Comparison of ENCODE assay signal across 10 cellular contexts in genomic region chr6:137872071-137872470, GRCh38. TPM values are rescaled to one million over a fixed set of nuclear protein-coding genes. Genes with fewer than 3 reads are reported as not detected.
DNase-seq lines count a peak whose midpoint lies in the region; ATAC-seq, FAIRE-seq and TF ChIP-seq lines count a peak whose summit lies in the region.
"Had no signal": no experiment of that assay in that cellular context is flagged by ENCODE, and none has a peak within 500 bp of the region (broad histone marks: within the 10 kb centered on the region; RNA-seq: fewer than 3 reads in every experiment).

No MANE protein-coding gene starts in this region.

- no peak for DNase-seq in GM12878 (ENCODE audit: low read depth, low spot score)
- DNase-seq in mesenchymal stem cell: no peak
- no peak for DNase-seq in dorsolateral prefrontal cortex
- DNase-seq in stimulated activated CD4-positive, alpha-beta T cell treated with anti-CD3 and anti-CD28 coated beads, Interleukin-2, amount 100 ng/mL, for 24 hours: no peak
- DNase-seq: DMS79 treated with DMSO at 0.1 percent for 48 hours; effector CD4-positive, alpha-beta T cell had no signal

- H3K4me1 ChIP-seq in ACC112 (ENCODE audit: control insufficient read depth, insufficient read depth, low read length, unreplicated experiment): peaks cover 37% of the 10 kb centered on the region
- no peaks in the 10 kb centered on the region for H3K4me1 ChIP-seq in GM12878 (ENCODE audit: control insufficient read depth, insufficient read depth, low read length)
- H3K4me1 ChIP-seq in mesenchymal stem cell (ENCODE audit: control insufficient read depth, insufficient read depth, low read depth, low read length): peaks cover 7% of the 10 kb centered on the region

- BruUV-seq in GM12878 (replicated peaks; lab: Mats Ljungman, UMichigan): no TSS peak

- SMC1A ChIA-PET in GM12878 (lab: Charles Lee; ENCODE audit: uncharacterized antibody, unreplicated experiment): interaction anchor here (0.7 to 30.6 kb wide), 20 partner anchors 9 to 211 kb away, joined by 3 to 1237 read pairs (median 16); no protein-coding TSS in a partner anchor

- intact Hi-C loops in GM12878 (cut with micrococcal nuclease; ENCODE audit: unreplicated experiment) (loop anchor here (5.0 kb wide), 1 partner anchor 55 kb away; no protein-coding TSS in a partner anchor), dorsolateral prefrontal cortex (cut with DNase I) (no loop called here)

- H3K9me3 ChIP-seq in GM12878 (replicated peaks; ENCODE audit: control insufficient read depth, insufficient read depth, low read length) (no peaks in the 10 kb centered on the region), mesenchymal stem cell (ENCODE audit: control insufficient read depth, low read length) (no peaks in the 10 kb centered on the region)

- H2BK12ac ChIP-seq in mesenchymal stem cell (ENCODE audit: low read length in 2 of 2): no peak overlapping the region

- no peak for TF ChIP-seq RAD21 in GM12878 (IDR thresholded peaks at IDR 0.05; ENCODE audit: insufficient read depth, low read depth, low read length)

- no peak for FAIRE-seq in GM12878 (lab: Jason Lieb, UNC)

- H3K4me3 ChIP-seq in ACC112 (ENCODE audit: low read depth, low read length): peak overlapping the region; percentile 95
- H3K4me3 ChIP-seq in GM12878: peak overlapping the region; percentile 99
- peak overlapping the region in 1 of 2 experiments; percentile 63 for H3K4me3 ChIP-seq in mesenchymal stem cell (ENCODE audit: insufficient read depth in 1 of 2, low read depth in 1 of 2, low read length in 2 of 2)
- peak overlapping the region in 1 of 59 donors; percentile 30 for H3K4me3 ChIP-seq in dorsolateral prefrontal cortex

- POLR2A ChIA-PET in GM12878 (lab: Charles Lee): interaction anchor here (0.6 to 6.6 kb wide), 17 partner anchors 9 to 215 kb away, joined by 3 to 42 read pairs (median 7); no protein-coding TSS in a partner anchor

- TF ChIP-seq POLR2A in GM19193 (IDR thresholded peaks at IDR 0.05; ENCODE audit: extremely low read depth, insufficient read depth, insufficient read length) (peak; percentile 29), GM12878 (IDR thresholded peaks at IDR 0.05; ENCODE audit: low read depth, low read length) (no peak)

- no peaks in the 10 kb centered on the region for H3K27me3 ChIP-seq in ACC112 (ENCODE audit: insufficient read depth, low read length)
- H3K27me3 ChIP-seq in GM12878 (replicated peaks in 1 of 2; ENCODE audit: control insufficient read depth in 2 of 2, insufficient read depth in 2 of 2, low read length in 1 of 2): no peaks in the 10 kb centered on the region
- no peaks in the 10 kb centered on the region for H3K27me3 ChIP-seq in mesenchymal stem cell (ENCODE audit: control insufficient read depth in 1 of 2, insufficient read depth in 1 of 2, low read length in 2 of 2)
- peaks cover 0 to 9% (median 0%) of the 10 kb centered on the region in 45 donors for H3K27me3 ChIP-seq in dorsolateral prefrontal cortex

- CTCF ChIA-PET in GM12878 (lab: Yijun Ruan, JAX): interaction anchor here (0.8 to 24.0 kb wide), 16 partner anchors 9 to 173 kb away, joined by 3 to 712 read pairs (median 50); no protein-coding TSS in a partner anchor

- H3K79me1 ChIP-seq in mesenchymal stem cell (replicated peaks; ENCODE audit: low read length, poor library complexity, severe bottlenecking): peaks cover 24% of the 10 kb centered on the region

- RAD21 ChIA-PET in GM12878 (lab: Charles Lee; ENCODE audit: unreplicated experiment): interaction anchor here (0.6 to 20.6 kb wide), 30 partner anchors 9 to 213 kb away, joined by 3 to 774 read pairs (median 7); no protein-coding TSS in a partner anchor

- TF ChIP-seq CTCF in GM12878 (IDR thresholded peaks at IDR 0.05 in 2 of 3, conservative IDR thresholded peaks at IDR 0.05 in 1 of 3; ENCODE audit: control insufficient read depth in 2 of 3, extremely low read depth in 1 of 3, insufficient read depth in 1 of 3, low read depth in 3 of 3, low read length in 3 of 3) (no peak), dorsolateral prefrontal cortex (IDR thresholded peaks at IDR 0.05 in 54 of 56, conservative IDR thresholded peaks at IDR 0.05 in 2 of 56; ENCODE audit: low read depth in 1 of 56, partially characterized antibody in 56 of 56) (no peak)

- no peaks in the 10 kb centered on the region for H4K20me1 ChIP-seq in GM12878 (ENCODE audit: control insufficient read depth, insufficient read depth)

- H3K79me2 ChIP-seq in ACC112 (ENCODE audit: control insufficient read depth, insufficient read depth, low read length, unreplicated experiment): peaks cover 88% of the 10 kb centered on the region
- H3K79me2 ChIP-seq in GM12878 (ENCODE audit: control insufficient read depth, insufficient read depth, low read length): peaks cover 100% of the 10 kb centered on the region

- no peak overlapping the region for H3K14ac ChIP-seq in mesenchymal stem cell (ENCODE audit: low read length in 2 of 2)

- in situ Hi-C loops in GM12878 (cut with MboI): loop anchor here (10.0 kb wide), 1 partner anchor 243 kb away; no protein-coding TSS in a partner anchor

- H2BK15ac ChIP-seq in mesenchymal stem cell (ENCODE audit: low read depth, poor library complexity, severe bottlenecking): no peak overlapping the region

- no peak overlapping the region for H2AK5ac ChIP-seq in mesenchymal stem cell (ENCODE audit: low read length, severe bottlenecking)

- H3K4me2 ChIP-seq in GM12878 (ENCODE audit: control insufficient read depth, insufficient read depth) (peak overlapping the region; percentile 92), mesenchymal stem cell (ENCODE audit: low read length, poor library complexity, severe bottlenecking) (no peak overlapping the region)

- no peak overlapping the region for H4K91ac ChIP-seq in mesenchymal stem cell (ENCODE audit: low read length)

- H3K36me3 ChIP-seq in ACC112 (ENCODE audit: insufficient read depth, low read length) (peaks cover 50% of the 10 kb centered on the region), GM12878 (ENCODE audit: control insufficient read depth in 2 of 2, insufficient read depth in 2 of 2, low read length in 1 of 2) (peaks cover 18 to 53% of the 10 kb centered on the region in 2 experiments), mesenchymal stem cell (ENCODE audit: control insufficient read depth in 1 of 2, insufficient read depth in 2 of 2, low read depth in 1 of 2, low read length in 2 of 2) (peaks cover 8 to 30% of the 10 kb centered on the region in 2 experiments)

- no peak overlapping the region for H2AFZ ChIP-seq in ACC112 (ENCODE audit: low read length, unreplicated experiment)
- H2AFZ ChIP-seq in GM12878 (ENCODE audit: control insufficient read depth, low read depth, low read length): no peak overlapping the region
- no peak overlapping the region for H2AFZ ChIP-seq in mesenchymal stem cell (ENCODE audit: low read depth, low read length)

- TF ChIP-seq EP300 in GM12878 (IDR thresholded peaks at IDR 0.05; ENCODE audit: borderline replicate concordance in 1 of 2, control insufficient read depth in 1 of 2, low read depth in 2 of 2, low read length in 2 of 2): no peak

- ATAC-seq in GM12878 (no peak), HG02798 (IDR thresholded peaks at IDR 0.05; ENCODE audit: poor library complexity, unreplicated experiment) (no peak), GM18858 (IDR thresholded peaks at IDR 0.05; ENCODE audit: unreplicated experiment) (no peak)

- H4K8ac ChIP-seq in mesenchymal stem cell (ENCODE audit: low read length): no peak overlapping the region

- H3K9ac ChIP-seq in GM12878 (ENCODE audit: control insufficient read depth, insufficient read depth, low read length) (peak overlapping the region; percentile 89), mesenchymal stem cell (ENCODE audit: low read length) (peak overlapping the region; percentile 77)

- H3K4ac ChIP-seq in mesenchymal stem cell (ENCODE audit: low read depth in 1 of 2, low read length in 2 of 2): no peak overlapping the region

- no peak overlapping the region for H2BK120ac ChIP-seq in mesenchymal stem cell (ENCODE audit: low read depth, low read length)

- no peak overlapping the region for H3K23ac ChIP-seq in mesenchymal stem cell (ENCODE audit: low read length in 2 of 2)

- no peak overlapping the region for H3K18ac ChIP-seq in mesenchymal stem cell (ENCODE audit: low read depth in 1 of 2, low read length in 2 of 2)

- H2BK5ac ChIP-seq in mesenchymal stem cell (ENCODE audit: low read depth, low read length, poor library complexity, severe bottlenecking): no peak overlapping the region

- H3K27ac ChIP-seq in ACC112 (ENCODE audit: low read depth, low read length) (peak overlapping the region; percentile 93), GM12878 (ENCODE audit: control insufficient read depth, insufficient read depth) (peak overlapping the region; percentile 72), mesenchymal stem cell (ENCODE audit: low read length, poor library complexity, severe bottlenecking) (no peak overlapping the region), dorsolateral prefrontal cortex (peak overlapping the region in 3 of 59 donors; percentile 13 to 30 (median 20))

TF ChIP-seq in GM12878, 131 proteins besides CTCF, POLR2A, EP300 and RAD21 (continues in another document):
- TF ChIP-seq TAF1 (IDR thresholded peaks at IDR 0.05; ENCODE audit: borderline replicate concordance, low read depth, low read length): 0 out of 2 replicates have a peak, but pooled peaks have one; percentile 10
- TF ChIP-seq SIN3A (IDR thresholded peaks at IDR 0.05; ENCODE audit: low read depth, low read length): peak; percentile 69; the same call in 1 of the 2 replicates

RNA-seq across cellular contexts. Expression of gene TNFAIP3, which starts 5.0 kb away (rescaled TPM):
- 258 and 260 TPM in 2 replicates for total RNA-seq in GM12878 (2013; cell fraction: nucleolus; rRNA removed)
- total RNA-seq in GM12878 (2014; rRNA removed) (84.0 and 96.8 TPM in 2 replicates), GM12878 (2014; rRNA removed; fragmentation: Illumina TruSeq; extraction: Trizol) (81.4 and 82.4 TPM in 2 replicates), GM12878 (2021) (220 and 229 TPM in 2 replicates), dorsolateral prefrontal cortex (10 to 100 TPM in 13 of 120 experiments, 1 to 10 TPM in 107; 1.6 to 33.7 (median 5.7) TPM)
- polyA plus RNA-seq in GM12878 (2011; ENCODE audit: low read depth): 59.4 TPM
- polyA plus RNA-seq in GM12878 (2011; rRNA removed) (308 and 350 TPM in 2 replicates), GM12878 (2014; fragmentation: Illumina TruSeq; extraction: Trizol) (149 and 171 TPM in 2 replicates), GM12878 (2014; fragmentation: Nextera tagmentation; extraction: Ambion mirVana) (10 to 100 TPM; 18.0 to 31.5 TPM), GM12878 (2014; rRNA removed) (138 and 149 TPM in 2 replicates), GM12878 (2016; fragmentation: Nextera tagmentation; extraction: Ambion mirVana) (100 to 1,000 TPM; 126 to 128 TPM)
- polyA plus RNA-seq in GM12878 (2011; cell fraction: cytosol; rRNA removed): 204 and 210 TPM in 2 replicates
- polyA plus RNA-seq in GM12878 (2011; cell fraction: nucleus; rRNA removed): 565 and 695 TPM in 2 replicates
- 64.6 and 107 TPM in 2 replicates for polyA plus RNA-seq in GM12878 (2012)
- 268 and 281 TPM in 2 replicates for polyA minus RNA-seq in GM12878 (2011; rRNA and poly(A)+ RNA removed)
- 95.9 and 104 TPM in 2 replicates for polyA minus RNA-seq in GM12878 (2011; cell fraction: cytosol; rRNA and poly(A)+ RNA removed)
- 243 and 270 TPM in 2 replicates for polyA minus RNA-seq in GM12878 (2011; cell fraction: nucleus; rRNA and poly(A)+ RNA removed)
- 8.2 TPM for polyA plus RNA-seq in mesenchymal stem cell (2013, experiment 1 of 2)
- polyA plus RNA-seq in mesenchymal stem cell (2013, experiment 2 of 2): 7.2 TPM
